In the genomic region with DNA sequence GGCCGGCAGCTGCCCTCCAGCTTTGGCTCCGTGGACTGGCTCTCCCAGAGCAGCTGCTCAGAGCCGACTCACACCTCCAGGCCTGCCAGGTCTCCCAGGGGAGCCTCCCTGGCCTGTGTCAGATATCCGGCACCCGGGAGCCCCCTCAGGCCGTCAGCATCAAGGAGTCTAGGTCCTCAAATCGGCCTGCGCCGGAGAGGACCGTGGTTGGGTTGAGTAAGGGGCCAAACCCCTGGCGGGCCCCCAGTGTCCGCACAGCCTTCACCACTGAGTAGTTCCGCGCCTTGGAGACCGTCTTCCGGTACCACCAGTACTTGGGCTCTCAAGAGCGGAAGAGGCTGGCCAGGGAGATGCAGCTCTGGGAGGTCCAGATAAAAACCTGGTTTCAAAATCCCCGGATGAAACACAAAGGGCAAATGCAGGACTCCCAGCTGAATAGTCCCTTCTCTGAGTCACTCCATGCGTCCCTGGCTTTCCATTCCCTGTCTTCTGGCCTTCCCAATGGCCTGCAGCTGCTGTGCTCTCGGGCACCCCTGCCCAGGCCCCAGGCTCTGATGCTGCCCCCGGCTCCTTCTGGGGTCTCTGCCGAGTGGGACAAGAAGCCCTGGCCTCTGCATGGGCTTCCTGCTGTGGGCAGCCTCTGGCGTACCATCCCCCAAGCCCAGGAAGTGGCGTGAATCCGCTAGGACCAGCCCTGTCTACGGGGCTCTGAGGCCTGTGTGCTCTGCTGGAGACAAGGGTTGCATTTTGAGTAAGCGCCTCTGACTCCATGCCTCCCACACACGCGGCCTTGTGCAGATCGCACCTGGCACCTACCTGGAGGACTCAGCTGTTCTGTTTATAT, we compare ENCODE assay signal across 1 cellular context.
TF ChIP-seq lines count a peak whose summit lies in the region.

No MANE protein-coding gene starts in this region.

TF ChIP-seq in H1, 55 proteins besides CTCF, POLR2A, EP300 and RAD21:
- TF ChIP-seq CHD2 (IDR thresholded peaks at IDR 0.05; ENCODE audit: low read length) (no peak), SP1 (IDR thresholded peaks at IDR 0.05; ENCODE audit: low read depth, low read length) (0 out of 2 replicates have a peak, but pooled peaks have one; percentile 30), CEBPB (IDR thresholded peaks at IDR 0.05; ENCODE audit: low read depth, low read length) (no peak), SIRT6 (IDR thresholded peaks at IDR 0.05; ENCODE audit: low read length) (no peak)
